11 cellular contexts compared by ENCODE assay signal in the genomic region with DNA sequence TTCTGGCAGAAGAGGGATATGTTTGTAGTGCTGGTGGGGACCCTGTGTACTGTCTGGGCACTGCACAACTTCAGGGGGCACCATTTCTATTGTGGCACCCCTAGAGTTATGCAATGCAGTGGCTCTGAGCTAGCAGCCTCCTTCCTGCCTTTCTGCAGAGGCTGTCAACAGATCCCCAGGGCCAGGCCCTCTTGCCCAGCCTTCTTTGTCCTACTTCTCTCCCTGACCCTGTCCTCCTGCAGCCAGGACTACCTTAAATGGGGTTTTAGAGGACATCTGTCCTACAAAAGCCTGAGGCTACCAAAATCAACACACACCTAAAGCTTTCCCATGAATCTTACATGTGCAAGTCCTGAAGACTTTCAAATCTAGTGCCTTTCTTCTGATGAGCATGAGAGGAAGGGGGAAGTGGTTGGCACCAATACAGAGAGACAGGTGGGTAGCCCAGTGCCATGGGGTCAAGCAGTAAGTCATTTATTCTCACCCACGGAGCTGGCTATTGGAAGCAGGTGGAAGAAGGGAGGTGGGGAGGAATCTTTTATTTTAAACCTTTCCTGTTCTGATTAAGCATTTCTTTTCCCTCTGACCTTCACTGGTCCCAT. TPM values are rescaled to one million over a fixed set of nuclear protein-coding genes. Genes with fewer than 3 reads are reported as not detected.
DNase-seq lines count a peak whose midpoint lies in the region; TF ChIP-seq lines count a peak whose summit lies in the region.
"Had no signal": no experiment of that assay in that cellular context is flagged by ENCODE, and none has a peak within 500 bp of the region (broad histone marks: within the 10 kb centered on the region; RNA-seq: fewer than 3 reads in every experiment).

No MANE protein-coding gene starts in this region.

- H3K4me1 Mint-ChIP-seq in IgD-negative memory B cell (peaks cover 14 to 50% (median 49%) of the 10 kb centered on the region in 3 donors), progenitor cell of endocrine pancreas (ENCODE audit: low read depth) (peaks cover 29% of the 10 kb centered on the region)

- H3K27me3 Mint-ChIP-seq in IgD-negative memory B cell, result peaks cover 1% of the 10 kb centered on the region
- H3K27me3 Mint-ChIP-seq in progenitor cell of endocrine pancreas, result peaks cover 8% of the 10 kb centered on the region

- H3K27ac ChIP-seq in cingulate gyrus (ENCODE audit: low read depth, low read length), result peak overlapping the region; percentile 78
- H3K27ac ChIP-seq: tibial artery had no signal

- peak overlapping the region; percentile 98 to 99 (median 99) for H3K27ac Mint-ChIP-seq in IgD-negative memory B cell
- no peak overlapping the region for H3K27ac Mint-ChIP-seq in progenitor cell of endocrine pancreas

- H3K36me3 Mint-ChIP-seq in IgD-negative memory B cell, result peaks cover 4% of the 10 kb centered on the region
- peaks cover 3% of the 10 kb centered on the region for H3K36me3 Mint-ChIP-seq in progenitor cell of endocrine pancreas (ENCODE audit: insufficient read depth)

- H3K4me3 Mint-ChIP-seq in IgD-negative memory B cell (peak overlapping the region; percentile 84 to 97 (median 92)), progenitor cell of endocrine pancreas (ENCODE audit: low read depth) (peak overlapping the region; percentile 77)

- TF ChIP-seq CTCF in progenitor cell of endocrine pancreas (IDR thresholded peaks at IDR 0.05; ENCODE audit: unreplicated experiment), result no peak

- H3K9me3 Mint-ChIP-seq in IgD-negative memory B cell (peaks cover 0 to 2% (median 0%) of the 10 kb centered on the region in 3 donors), progenitor cell of endocrine pancreas (ENCODE audit: low read depth) (no peaks in the 10 kb centered on the region)

- DNase-seq in activated CD4-positive, alpha-beta T cell treated with anti-CD3 and anti-CD28 coated beads for 48 hours, result peak; percentile 5
- DNase-seq in activated CD4-positive, alpha-beta T cell treated with anti-CD3 and anti-CD28 coated beads for 1 hour, result no peak
- DNase-seq in progenitor cell of endocrine pancreas (ENCODE audit: low spot score, unreplicated experiment) (no peak), NCI-H82 treated with DMSO at 0.1 percent for 48 hours (lab: John Stamatoyannopoulos, UW; ENCODE audit: unreplicated experiment) (no peak), HK-2 (ENCODE audit: unreplicated experiment) (no peak), SIG-M5 treated with dmso at 0.1 percent for 504 hours (lab: John Stamatoyannopoulos, UW; ENCODE audit: unreplicated experiment) (no peak)
- DNase-seq: DMS153, NCI-H2171 treated with DMSO at 0.1 percent for 48 hours had no signal

RNA-seq across cellular contexts. Expression of a gene that starts 2.4 kb away (rescaled TPM):
- 65.5 TPM for polyA plus RNA-seq in IgD-negative memory B cell
- 47.7 and 49.1 TPM in 2 replicates for total RNA-seq in progenitor cell of endocrine pancreas
